Comparison of ENCODE assay signal across 9 cellular contexts in the genomic region with DNA sequence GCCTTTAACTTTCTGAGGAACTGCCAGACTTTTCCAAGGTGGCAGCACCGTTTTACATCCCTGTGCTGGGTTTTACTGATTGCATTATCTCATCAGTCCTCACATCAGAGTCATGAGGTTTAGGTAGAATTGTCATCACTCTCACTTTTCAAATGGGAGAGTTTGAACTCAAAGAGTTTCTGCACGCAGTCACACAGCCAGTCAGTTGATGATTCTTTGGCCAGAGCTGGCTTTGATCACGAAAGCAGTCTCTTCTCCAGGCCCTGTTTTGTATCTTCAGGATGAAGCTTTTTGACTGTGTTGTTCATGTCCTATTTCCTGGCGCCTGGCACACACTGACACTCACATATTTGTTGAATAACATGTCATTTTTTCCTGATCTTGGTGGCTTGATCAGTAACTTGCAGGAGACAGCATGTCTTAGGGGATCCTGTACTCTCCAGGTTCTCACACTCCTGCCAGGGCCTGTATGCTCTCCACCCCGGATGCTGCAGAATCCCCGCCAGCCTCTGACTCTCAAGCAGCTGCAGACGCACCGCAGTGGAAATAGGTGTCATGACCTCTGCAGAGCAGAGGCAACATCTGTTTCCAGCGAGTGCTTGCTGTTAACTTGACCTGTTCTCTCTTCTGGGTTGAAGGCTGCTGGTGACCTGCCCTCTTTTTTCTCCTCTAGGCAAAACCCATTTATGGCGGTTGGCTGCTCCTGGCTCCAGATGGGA. TPM values are rescaled to one million over a fixed set of nuclear protein-coding genes. Genes with fewer than 3 reads are reported as not detected.
A peak's percentile ranks its signal among the peaks of the same experiment; 100 is the strongest.
DNase-seq lines count a peak whose midpoint lies in the region; ATAC-seq, FAIRE-seq and TF ChIP-seq lines count a peak whose summit lies in the region.
"Had no signal": no experiment of that assay in that cellular context is flagged by ENCODE, and none has a peak within 500 bp of the region (broad histone marks: within the 10 kb centered on the region; RNA-seq: fewer than 3 reads in every experiment).

No MANE protein-coding gene starts in this region.

- no peak overlapping the region for H3K27ac Mint-ChIP-seq in activated CD8-positive, alpha-beta T cell treated with anti-CD3 and anti-CD28 coated beads for 36 hours

- intact Hi-C loops in activated CD8-positive, alpha-beta T cell treated with anti-CD3 and anti-CD28 coated beads for 36 hours (cut with micrococcal nuclease), result no loop called here

- POLR2A ChIA-PET in activated CD8-positive, alpha-beta T cell treated with anti-CD3 and anti-CD28 coated beads for 36 hours (lab: Charles Lee), result no interaction called here

- H3K4me1 Mint-ChIP-seq in activated CD8-positive, alpha-beta T cell treated with anti-CD3 and anti-CD28 coated beads for 36 hours (ENCODE audit: low read depth), result peaks cover 53% of the 10 kb centered on the region

- H3K9me3 Mint-ChIP-seq in activated CD8-positive, alpha-beta T cell treated with anti-CD3 and anti-CD28 coated beads for 36 hours, result peaks cover 1% of the 10 kb centered on the region

- no peak overlapping the region for H3K4me3 Mint-ChIP-seq in activated CD8-positive, alpha-beta T cell treated with anti-CD3 and anti-CD28 coated beads for 36 hours

- FAIRE-seq in GM12891 (lab: Jason Lieb, UNC), result no peak

- ATAC-seq in activated CD8-positive, alpha-beta T cell treated with anti-CD3 and anti-CD28 coated beads for 36 hours, result peak; percentile 67

- no peak for TF ChIP-seq CTCF in activated CD8-positive, alpha-beta T cell treated with anti-CD3 and anti-CD28 coated beads for 36 hours (IDR thresholded peaks at IDR 0.05)
- no peak for TF ChIP-seq CTCF in foreskin fibroblast (IDR thresholded peaks at IDR 0.05; ENCODE audit: low read depth, low read length)

- no peaks in the 10 kb centered on the region for H3K27me3 Mint-ChIP-seq in activated CD8-positive, alpha-beta T cell treated with anti-CD3 and anti-CD28 coated beads for 36 hours

- H3K4me3 ChIP-seq in foreskin fibroblast (ENCODE audit: low read depth in 1 of 2, low read length in 2 of 2), result no peak overlapping the region

- H3K36me3 Mint-ChIP-seq in activated CD8-positive, alpha-beta T cell treated with anti-CD3 and anti-CD28 coated beads for 36 hours (ENCODE audit: low read depth), result peaks cover 12% of the 10 kb centered on the region

- DNase-seq in EH (ENCODE audit: low read depth), result peak; percentile 71
- DNase-seq in activated CD8-positive, alpha-beta T cell treated with anti-CD3 and anti-CD28 coated beads for 36 hours, result peak; percentile 39
- DNase-seq in foreskin fibroblast, result peak; percentile 83 to 92
- peak; percentile 45 for DNase-seq in retina
- DNase-seq in cerebellar nuclear complex (lab: John Stamatoyannopoulos, UW), result no peak
- no peak for DNase-seq in effector CD8-positive, alpha-beta T cell (lab: John Stamatoyannopoulos, UW)
- DNase-seq in GM12891 (ENCODE audit: insufficient read length, low spot score), result no peak
- DNase-seq in NCI-H526 (lab: John Stamatoyannopoulos, UW), result no peak
- DNase-seq: NCI-H82 had no signal

- CTCF ChIA-PET in activated CD8-positive, alpha-beta T cell treated with anti-CD3 and anti-CD28 coated beads for 36 hours (lab: Charles Lee), result no interaction called here

- TF ChIP-seq POLR2A in GM12891 (IDR thresholded peaks at IDR 0.05; ENCODE audit: low read depth, low read length), result no peak

TF ChIP-seq in GM12891, 5 proteins besides CTCF, POLR2A, EP300 and RAD21:
- no peak for TF ChIP-seq SPI1 (IDR thresholded peaks at IDR 0.05; ENCODE audit: low read depth, low read length)
- TF ChIP-seq TAF1 (IDR thresholded peaks at IDR 0.05; ENCODE audit: low read depth, low read length), result no peak
- no peak for TF ChIP-seq POU2F2 (IDR thresholded peaks at IDR 0.05; ENCODE audit: low read depth, low read length)
- no peak for TF ChIP-seq POLR2AphosphoS5 (IDR thresholded peaks at IDR 0.05; ENCODE audit: low read depth, low read length)
- no peak for TF ChIP-seq PAX5 (IDR thresholded peaks at IDR 0.05; ENCODE audit: insufficient read depth, low read length, severe bottlenecking)
TF ChIP-seq in GM12891: peak in this region for 0.

RNA-seq across cellular contexts. Expression of gene MPRIP, which starts 32.9 kb away (rescaled TPM):
- 100 to 1,000 TPM; 132 to 135 TPM for total RNA-seq in activated CD8-positive, alpha-beta T cell treated with anti-CD3 and anti-CD28 coated beads for 36 hours
- 68.5 TPM for polyA plus RNA-seq in GM12891 (2012; ENCODE audit: low read depth, missing spikeins)

Comparison
In these comparisons a context has a peak if more than half of its experiments do, and no peak if none do; other contexts are left out.
1. DNase-seq: peak in EH (single experiment), activated CD8-positive, alpha-beta T cell treated with anti-CD3 and anti-CD28 coated beads for 36 hours (single experiment), foreskin fibroblast (2 of 2) and retina (single experiment); none in cerebellar nuclear complex (0 of 2), effector CD8-positive, alpha-beta T cell (single experiment), GM12891 (single experiment) and NCI-H526 (0 of 2).